Comparison of ENCODE assay signal across 8 cellular contexts in the genomic region with DNA sequence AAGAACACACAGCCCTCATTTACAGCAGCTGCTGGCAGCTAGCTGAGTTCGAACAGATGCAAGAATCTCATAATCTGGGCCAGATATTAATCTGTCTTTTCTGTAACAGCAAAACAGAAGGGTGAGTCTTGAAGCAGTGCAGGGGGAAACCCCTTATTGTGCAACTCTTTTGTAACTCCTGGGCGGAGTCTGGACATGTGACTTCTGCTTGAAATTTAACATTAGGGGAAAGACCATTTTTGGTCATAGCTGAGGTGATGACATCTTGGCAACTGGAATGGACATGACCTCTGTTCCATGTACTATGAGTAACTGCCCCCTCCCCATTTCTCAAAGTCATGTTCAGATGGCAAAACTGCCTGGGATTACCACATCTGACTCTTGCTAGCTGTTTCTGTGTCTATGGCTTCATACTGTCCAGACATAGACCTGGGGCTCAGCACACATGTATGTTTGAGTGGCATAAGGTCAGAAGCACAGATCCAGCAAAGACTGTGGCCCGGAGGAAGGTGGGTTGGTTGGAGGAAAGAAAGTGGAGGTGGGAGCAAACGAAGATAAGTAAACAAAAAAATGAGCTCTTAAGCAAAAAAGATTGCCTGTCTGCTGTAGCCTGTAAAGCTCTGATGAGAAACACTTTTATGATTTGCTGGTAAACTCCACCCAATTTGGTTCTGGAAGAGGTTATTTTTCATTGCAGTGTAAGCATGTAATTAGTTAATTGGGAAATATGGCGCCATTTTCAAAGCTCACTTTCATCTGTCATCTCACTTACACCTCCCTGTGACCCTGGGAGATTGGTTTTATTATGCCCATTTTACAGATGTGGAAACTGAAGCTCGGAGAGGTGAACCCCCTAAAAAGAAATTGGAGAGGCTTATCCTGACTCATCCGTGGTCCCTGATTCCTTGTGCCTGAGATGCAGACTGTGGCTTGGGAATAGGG. TPM values are rescaled to one million over a fixed set of nuclear protein-coding genes. Genes with fewer than 3 reads are reported as not detected.
A peak's percentile ranks its signal among the peaks of the same experiment; 100 is the strongest.
DNase-seq lines count a peak whose midpoint lies in the region; ATAC-seq, FAIRE-seq and TF ChIP-seq lines count a peak whose summit lies in the region.

No MANE protein-coding gene starts in this region.

- H3K4me1 ChIP-seq in smooth muscle cell (ENCODE audit: low read depth) = no peaks in the 10 kb centered on the region

- H3K4me3 ChIP-seq in MG63 (no peak overlapping the region), smooth muscle cell (no peak overlapping the region)

- H3K27ac ChIP-seq in smooth muscle cell (ENCODE audit: low read depth) = peak overlapping the region; percentile 77

- no peaks in the 10 kb centered on the region for H4K20me1 ChIP-seq in smooth muscle cell (ENCODE audit: low read depth)

- peak; percentile 23 for DNase-seq in GM18507 (ENCODE audit: extremely low spot score, insufficient read length, low read depth)
- peak; percentile 76 for DNase-seq in MG63
- DNase-seq in activated T-cell treated with anti-CD3 and anti-CD28 coated beads, Interleukin-2, amount 50 U/mL, for 48 hours = peak; percentile 35 to 50
- peak; percentile 82 for DNase-seq in cardiac septum (ENCODE audit: low spot score)
- no peak for DNase-seq in smooth muscle cell (lab: John Stamatoyannopoulos, UW; ENCODE audit: unreplicated experiment)
- no peak for DNase-seq in NCI-H2171 treated with DMSO at 0.1 percent for 48 hours (lab: John Stamatoyannopoulos, UW)
- DNase-seq in iPS-NIHi11 (ENCODE audit: low spot score) = no peak

- intact Hi-C loops in cardiac septum (cut with DNase I) = no loop called here

- no peak overlapping the region for H3K9ac ChIP-seq in smooth muscle cell (ENCODE audit: low read depth)

- H3F3A ChIP-seq in smooth muscle cell (ENCODE audit: low read depth) = peaks cover 4% of the 10 kb centered on the region

- H3K27me3 ChIP-seq in MG63 (no peaks in the 10 kb centered on the region), smooth muscle cell (ENCODE audit: low read depth) (no peaks in the 10 kb centered on the region)

- WGBS in smooth muscle cell (ENCODE audit: low lambda C conversion rate) = 75% methylated on average over 7 of the region's 7 CpGs

- H2AFZ ChIP-seq in smooth muscle cell (ENCODE audit: low read depth) = no peak overlapping the region

- no peaks in the 10 kb centered on the region for H3K79me2 ChIP-seq in smooth muscle cell (ENCODE audit: low read depth)

- TF ChIP-seq CTCF in smooth muscle cell (IDR thresholded peaks at IDR 0.05; ENCODE audit: borderline replicate concordance, insufficient read depth, poor library complexity, severe bottlenecking) = no peak

- H3K4me2 ChIP-seq in smooth muscle cell = no peak overlapping the region

- ATAC-seq in HG02588 (IDR thresholded peaks at IDR 0.05; ENCODE audit: unreplicated experiment) = peak; percentile 81

- H3K36me3 ChIP-seq in MG63 = no peaks in the 10 kb centered on the region
- no peaks in the 10 kb centered on the region for H3K36me3 ChIP-seq in smooth muscle cell (ENCODE audit: low read depth)

- H3K9me3 ChIP-seq in MG63 (peaks cover 7% of the 10 kb centered on the region; the same call in 1 of the 2 replicates), smooth muscle cell (replicated peaks; ENCODE audit: low read depth) (no peaks in the 10 kb centered on the region)

- peak; percentile 57 for FAIRE-seq in GM18507 (lab: Jason Lieb, UNC)

RNA-seq across cellular contexts. Expression of gene ETS2, which starts 26.1 kb away (rescaled TPM):
- 12.6 and 12.7 TPM in 2 replicates for total RNA-seq in MG63 (2014; rRNA removed; shearing (Covaris generic); ENCODE audit: low replicate concordance)
- total RNA-seq in cardiac septum (36.4 TPM), smooth muscle cell (77.0 and 77.7 TPM in 2 replicates)
- polyA plus RNA-seq in smooth muscle cell = 63.8 and 65.9 TPM in 2 replicates

Comparison
In these comparisons a context has a peak if more than half of its experiments do, and no peak if none do; other contexts are left out.
1. DNase-seq: peak in GM18507 (single experiment), MG63 (single experiment), activated T-cell treated with anti-CD3 and anti-CD28 coated beads, Interleukin-2, amount 50 U/mL, for 48 hours (2 of 2) and cardiac septum (single experiment); none in smooth muscle cell (single experiment), NCI-H2171 treated with DMSO at 0.1 percent for 48 hours (single experiment) and iPS-NIHi11 (single experiment).